In the genomic region with DNA sequence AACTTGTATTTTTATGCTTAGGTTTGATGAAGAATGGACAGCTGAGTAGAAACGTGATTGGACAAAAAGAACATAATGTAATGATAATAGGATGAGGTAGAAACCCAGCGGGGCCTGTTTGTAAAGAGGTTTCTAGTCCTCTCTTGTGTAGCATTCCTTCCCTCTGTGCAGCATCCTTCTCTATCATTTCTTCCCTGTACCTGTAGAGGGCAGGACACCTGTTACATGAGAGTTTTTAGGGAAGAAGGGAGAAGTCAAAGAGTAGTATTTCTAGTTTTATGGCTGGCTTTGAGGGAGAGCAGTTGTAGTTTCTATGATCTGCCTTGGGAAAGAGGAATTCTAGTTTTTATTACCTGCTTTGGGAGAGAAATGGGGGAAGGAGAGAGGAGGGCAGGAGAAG, we compare ENCODE assay signal across 19 cellular contexts.
DNase-seq lines count a peak whose midpoint lies in the region; ATAC-seq, FAIRE-seq and TF ChIP-seq lines count a peak whose summit lies in the region.
"Had no signal": no experiment of that assay in that cellular context is flagged by ENCODE, and none has a peak within 500 bp of the region (broad histone marks: within the 10 kb centered on the region; RNA-seq: fewer than 3 reads in every experiment).

No MANE protein-coding gene starts in this region.

- H3K4me1 ChIP-seq in OCI-LY1 (ENCODE audit: insufficient read depth, low read length, severe bottlenecking) (no peaks in the 10 kb centered on the region), HepG2 (ENCODE audit: insufficient read depth, low read length) (no peaks in the 10 kb centered on the region)
- H3K4me1 ChIP-seq: colonic mucosa, upper lobe of left lung had no signal

- H4K20me1 ChIP-seq in OCI-LY1 (ENCODE audit: insufficient read depth, low read length) (no peaks in the 10 kb centered on the region), HepG2 (ENCODE audit: insufficient read depth, low read length) (no peaks in the 10 kb centered on the region)

- intact Hi-C loops in HepG2 (cut with micrococcal nuclease; ENCODE audit: unreplicated experiment), result no loop called here

- H2AFZ ChIP-seq in OCI-LY1 (ENCODE audit: low read length) (no peak overlapping the region), HepG2 (ENCODE audit: low read length) (no peak overlapping the region)

- TF ChIP-seq EP300 in HepG2 (IDR thresholded peaks at IDR 0.05; ENCODE audit: low read depth in 2 of 2, low read length in 2 of 2) (no peak), HepG2 (CRISPR knock-in tag; IDR thresholded peaks at IDR 0.05; ENCODE audit: borderline replicate concordance) (no peak)

- no peaks in the 10 kb centered on the region for H3F3A ChIP-seq in OCI-LY1 (ENCODE audit: insufficient read depth, low read length)

- H3K27me3 ChIP-seq in OCI-LY1 (ENCODE audit: insufficient read depth, low read length) (no peaks in the 10 kb centered on the region), HepG2 (ENCODE audit: control insufficient read depth in 1 of 2, insufficient read depth in 2 of 2, low read length in 2 of 2) (no peaks in the 10 kb centered on the region; a peak in 1 of 5 replicates)
- H3K27me3 ChIP-seq: colonic mucosa, upper lobe of left lung had no signal

- TF ChIP-seq CTCF in GM13977 (IDR thresholded peaks at IDR 0.05; ENCODE audit: extremely low read depth, insufficient read depth, missing control alignments), result peak; percentile 12
- peak; percentile 26 for TF ChIP-seq CTCF in OCI-LY1 (IDR thresholded peaks at IDR 0.05; ENCODE audit: low read length)
- TF ChIP-seq CTCF in epithelial cell of esophagus (IDR thresholded peaks at IDR 0.05; ENCODE audit: insufficient read depth, low read depth, low read length, missing control alignments), result peak; percentile 47
- peak; percentile 29 for TF ChIP-seq CTCF in HepG2 (CRISPR knock-in tag; IDR thresholded peaks at IDR 0.05)
- TF ChIP-seq CTCF in omental fat pad (IDR thresholded peaks at IDR 0.05), result no peak

- ATAC-seq in HepG2, result peak; percentile 48; the same call in 2 of the 3 replicates
- no peak for ATAC-seq in omental fat pad (ENCODE audit: low FRiP score)
- no peak for ATAC-seq in GM18868 (IDR thresholded peaks at IDR 0.05; ENCODE audit: unreplicated experiment)
- no peak for ATAC-seq in HG03139 (IDR thresholded peaks at IDR 0.05; ENCODE audit: unreplicated experiment)
- ATAC-seq: activated CD4-positive, CD25-positive, alpha-beta regulatory T cell treated with anti-CD3 and anti-CD28 coated beads, Interleukin-2, amount 50 U/mL, for 24 hours; activated CD8-positive, alpha-beta T cell treated with anti-CD3 and anti-CD28 coated beads, Interleukin-2, amount 10 ng/mL, durations not matched to agents 7 days and 5 days; activated T-cell treated with anti-CD3 and anti-CD28 coated beads, Interleukin-2, amount 50 U/mL, for 4 hours had no signal

- DNase-seq in GM13977 (ENCODE audit: low spot score) (no peak), epithelial cell of esophagus (ENCODE audit: low read depth) (peak; percentile 58), HepG2 (ENCODE audit: low spot score) (no peak), omental fat pad (ENCODE audit: low spot score) (no peak), NCI-H1694 treated with DMSO at 0.1 percent for 48 hours (lab: John Stamatoyannopoulos, UW) (no peak)
- DNase-seq: activated CD8-positive, alpha-beta T cell treated with anti-CD3 and anti-CD28 coated beads, Interleukin-2, amount 10 ng/mL, durations not matched to agents 7 days and 5 days; activated T-cell treated with anti-CD3 and anti-CD28 coated beads, Interleukin-2, amount 50 U/mL, for 4 hours; colonic mucosa; EL; hypothalamus; NCI-H1436; NCI-H82; RPMI8226; T-helper 9 cell; upper lobe of left lung had no signal

- no peak for FAIRE-seq in HepG2 (lab: Jason Lieb, UNC)

- POLR2A ChIA-PET in HepG2 (lab: Yijun Ruan, JAX), result no interaction called here

- H3K4me3 ChIP-seq in OCI-LY1 (ENCODE audit: low read depth, low read length, poor library complexity, severe bottlenecking) (no peak overlapping the region), epithelial cell of esophagus (ENCODE audit: low read length) (no peak overlapping the region), HepG2 (replicated peaks in 1 of 3; ENCODE audit: insufficient read depth in 1 of 3, low read depth in 2 of 3, low read length in 3 of 3) (no peak overlapping the region)
- H3K4me3 ChIP-seq: colonic mucosa, upper lobe of left lung had no signal

- TF ChIP-seq POLR2A in HepG2 (IDR thresholded peaks at IDR 0.05; ENCODE audit: insufficient read depth in 1 of 2, low read depth in 2 of 2, low read length in 2 of 2), result no peak

- H3K36me3 ChIP-seq in OCI-LY1 (ENCODE audit: insufficient read depth, low read length) (no peaks in the 10 kb centered on the region), HepG2 (replicated peaks in 1 of 2; ENCODE audit: control insufficient read depth in 1 of 2, insufficient read depth in 2 of 2, low read length in 2 of 2) (no peaks in the 10 kb centered on the region)
- H3K36me3 ChIP-seq: colonic mucosa, upper lobe of left lung had no signal

- in situ Hi-C loops in GM13977 (cut with MboI; ENCODE audit: low pct_unique_long_range_greater_than_20kb, low sequenced_read_pairs, unreplicated experiment), result no loop called here
- in situ Hi-C loops in HepG2 (cut with HindIII; ENCODE audit: extremely low pct_ligation_motif_present, low pct_unique_long_range_greater_than_20kb), result no loop called here

- CTCF ChIA-PET in HepG2 (lab: Yijun Ruan, JAX; ENCODE audit: low intra/inter-chr PET ratio, low total read pairs), result no interaction called here

- no peak for TF ChIP-seq RAD21 in HepG2 (CRISPR knock-in tag; IDR thresholded peaks at IDR 0.05)

- H3K79me2 ChIP-seq in OCI-LY1 (ENCODE audit: insufficient read depth, low read length), result no peaks in the 10 kb centered on the region
- no peaks in the 10 kb centered on the region for H3K79me2 ChIP-seq in HepG2 (ENCODE audit: insufficient read depth, low read length)

- no peak overlapping the region for H3K27ac ChIP-seq in OCI-LY1 (ENCODE audit: low read depth, low read length, poor library complexity, severe bottlenecking)
- no peak overlapping the region for H3K27ac ChIP-seq in HepG2 (ENCODE audit: extremely low read length, insufficient read depth, low read length)
- H3K27ac ChIP-seq: colonic mucosa, upper lobe of left lung had no signal

- H3K9me3 ChIP-seq in OCI-LY1 (ENCODE audit: low read length) (no peaks in the 10 kb centered on the region), HepG2 (ENCODE audit: low read length) (no peaks in the 10 kb centered on the region)
- H3K9me3 ChIP-seq: colonic mucosa had no signal

- H3K4me2 ChIP-seq in OCI-LY1 (ENCODE audit: low read length) (no peak overlapping the region), HepG2 (ENCODE audit: low read depth, low read length) (no peak overlapping the region)

- H3K9me2 ChIP-seq in OCI-LY1 (ENCODE audit: low read depth, low read length), result no peaks in the 10 kb centered on the region

- H3K9ac ChIP-seq in OCI-LY1 (ENCODE audit: low read length) (no peak overlapping the region), HepG2 (ENCODE audit: insufficient read depth, low read depth, low read length) (no peak overlapping the region)

- no TSS peak for BruUV-seq in HepG2 (replicated peaks; lab: Mats Ljungman, UMichigan)

- WGBS in HepG2 (ENCODE audit: low lambda C conversion rate), result 22% methylated on average over 2 of the region's 2 CpGs

TF ChIP-seq in HepG2, 621 proteins besides CTCF, POLR2A, EP300 and RAD21:
- no peak for TF ChIP-seq ZNF556 (CRISPR knock-in tag; IDR thresholded peaks at IDR 0.05; ENCODE audit: borderline replicate concordance)
- TF ChIP-seq ARNT (IDR thresholded peaks at IDR 0.05), result no peak
- TF ChIP-seq STAG1 (CRISPR knock-in tag; IDR thresholded peaks at IDR 0.05), result 0 out of 2 replicates have a peak, but pooled peaks have one; percentile 24

Comparison
In these comparisons a context has a peak if more than half of its experiments do, and no peak if none do; other contexts are left out.
1. CTCF ChIP-seq: peak in GM13977 (single experiment), OCI-LY1 (single experiment), epithelial cell of esophagus (single experiment) and HepG2 (single experiment); none in omental fat pad (0 of 3).